Comparison of ENCODE assay signal across 8 cellular contexts in genomic region chr16:31880322-31880979, GRCh38. TPM values are rescaled to one million over a fixed set of nuclear protein-coding genes. Genes with fewer than 3 reads are reported as not detected.
DNase-seq lines count a peak whose midpoint lies in the region; ATAC-seq, FAIRE-seq and TF ChIP-seq lines count a peak whose summit lies in the region.

No MANE protein-coding gene starts in this region.

- H3K23ac ChIP-seq in H1 (ENCODE audit: insufficient read length): no peak overlapping the region

- no peak overlapping the region for H3K9ac ChIP-seq in H1 (replicated peaks in 1 of 4; ENCODE audit: extremely low read depth in 1 of 4, low read depth in 3 of 4, low read length in 3 of 4)

- no peak for FAIRE-seq in H1 (lab: Jason Lieb, UNC)

- H4K20me1 ChIP-seq in H1 (replicated peaks in 1 of 2; ENCODE audit: control insufficient read depth in 1 of 2, insufficient read depth in 2 of 2, low read length in 2 of 2): peaks cover 0 to 6% of the 10 kb centered on the region in 2 experiments

- ATAC-seq in HG02852 (IDR thresholded peaks at IDR 0.05; ENCODE audit: unreplicated experiment): peak; percentile 45

- H4K5ac ChIP-seq in H1 (ENCODE audit: insufficient read length, low read depth, low read length): no peak overlapping the region

- H2BK15ac ChIP-seq in H1 (ENCODE audit: low read length): no peak overlapping the region

- H3K4me1 ChIP-seq in H1 (replicated peaks in 1 of 4; ENCODE audit: control insufficient read depth in 3 of 4, insufficient read depth in 4 of 4, low read length in 3 of 4): no peaks in the 10 kb centered on the region

- no peak overlapping the region for H2BK5ac ChIP-seq in H1 (ENCODE audit: low read depth, low read length)

- no peak overlapping the region for H2BK12ac ChIP-seq in H1 (ENCODE audit: low read depth, low read length)

- H3K4me3 ChIP-seq in H1 (ENCODE audit: extremely low read depth in 1 of 4, insufficient read depth in 2 of 4, low read depth in 3 of 4, low read length in 4 of 4): no peak overlapping the region

- no peak overlapping the region for H4K91ac ChIP-seq in H1 (replicated peaks; ENCODE audit: insufficient read length, low read length)

- no peak overlapping the region for H2BK20ac ChIP-seq in H1 (ENCODE audit: low read length)

- H3K14ac ChIP-seq in H1 (ENCODE audit: insufficient read length): no peak overlapping the region

- DNase-seq in GM03348 (ENCODE audit: low spot score) (peak; percentile 56), T follicular helper cell (ENCODE audit: low read depth) (peak; percentile 22), H1 (ENCODE audit: low read depth in 1 of 2, low spot score in 2 of 2) (no peak), non-pigmented ciliary epithelial cell (ENCODE audit: low read depth) (peak; percentile 60), NCI-H146 (lab: John Stamatoyannopoulos, UW) (no peak), NCI-H524 treated with DMSO at 0.1 percent for 48 hours (lab: John Stamatoyannopoulos, UW) (no peak), NCI-H128 (lab: John Stamatoyannopoulos, UW; ENCODE audit: unreplicated experiment) (no peak)

- no peak overlapping the region for H3K18ac ChIP-seq in H1 (ENCODE audit: extremely low read depth, low read length)

- WGBS in H1 (ENCODE audit: extremely low coverage in 1 of 2, insufficient coverage in 1 of 2, insufficient read length in 1 of 2, insufficient replicate concordance in 2 of 2, low coverage in 1 of 2, low lambda C conversion rate in 2 of 2, missing lambda C conversion rate in 1 of 2), 2 experiments: 77% methylated on average over 3 of the region's 3 CpGs; no CpG with 5 or more reads in 1 of the 2 experiments

- H3K4ac ChIP-seq in H1 (replicated peaks; ENCODE audit: insufficient read length, low read depth, low read length): no peak overlapping the region

- H3K56ac ChIP-seq in H1 (replicated peaks; ENCODE audit: insufficient read length, low read depth, low read length): no peak overlapping the region

- no peaks in the 10 kb centered on the region for H3K23me2 ChIP-seq in H1 (ENCODE audit: low read depth, low read length)

- no peaks in the 10 kb centered on the region for H3K9me3 ChIP-seq in H1 (ENCODE audit: insufficient read depth in 2 of 2, low read depth in 1 of 2, low read length in 1 of 2)

- no peak overlapping the region for H3K27ac ChIP-seq in H1 (ENCODE audit: low read depth, low read length)

- no peak for TF ChIP-seq RAD21 in H1 (IDR thresholded peaks at IDR 0.05 in 1 of 2, conservative IDR thresholded peaks at IDR 0.05 in 1 of 2; ENCODE audit: low read depth in 2 of 2, low read length in 2 of 2)

- no peak overlapping the region for H3K4me2 ChIP-seq in H1 (ENCODE audit: insufficient read depth in 1 of 2, low read depth in 2 of 2, low read length in 2 of 2)

- CTCF ChIA-PET in H1 (lab: Charles Lee; ENCODE audit: partially characterized antibody): interaction anchor here (0.6 to 1.3 kb wide), 2 partner anchors 166 to 168 kb away, joined by 3 read pairs; a partner anchor contains a TSS

- H3K36me3 ChIP-seq in H1 (ENCODE audit: control insufficient read depth in 2 of 4, insufficient read depth in 4 of 4, low read length in 3 of 4): peaks cover 2 to 10% (median 5%) of the 10 kb centered on the region in 4 experiments; a peak in 6 of 8 replicates

- TF ChIP-seq CTCF in H1 (IDR thresholded peaks at IDR 0.05; ENCODE audit: control extremely low read depth in 1 of 3, insufficient read depth in 1 of 3, low read depth in 1 of 3, low read length in 3 of 3): no peak

- no peak overlapping the region for H4K8ac ChIP-seq in H1 (ENCODE audit: extremely low read depth, insufficient read depth, low read length)

- no peak overlapping the region for H2BK120ac ChIP-seq in H1 (replicated peaks; ENCODE audit: low read depth, low read length)

- POLR2A ChIA-PET in H1 (lab: Charles Lee; ENCODE audit: partially characterized antibody): no interaction called here

- H2AK5ac ChIP-seq in H1 (ENCODE audit: low read depth, low read length): no peak overlapping the region

- TF ChIP-seq EP300 in H1 (IDR thresholded peaks at IDR 0.05; ENCODE audit: borderline replicate concordance in 1 of 2, low read depth in 2 of 2, low read length in 2 of 2): no peak

- no peak overlapping the region for H2AFZ ChIP-seq in H1 (ENCODE audit: low read length)

- no peak for TF ChIP-seq POLR2A in H1 (IDR thresholded peaks at IDR 0.05; ENCODE audit: control extremely low read depth in 1 of 2, low read depth in 2 of 2, low read length in 2 of 2)

- no peaks in the 10 kb centered on the region for H3K27me3 ChIP-seq in H1 (replicated peaks in 1 of 4; ENCODE audit: control insufficient read depth in 3 of 4, extremely low read depth in 1 of 4, insufficient read depth in 3 of 4, low read length in 3 of 4)

- H3K79me2 ChIP-seq in H1 (ENCODE audit: control insufficient read depth in 1 of 2, insufficient read depth in 2 of 2, low read length in 2 of 2): peaks cover 19 to 90% of the 10 kb centered on the region in 2 experiments

- H3K79me1 ChIP-seq in H1 (ENCODE audit: low read depth, low read length): peaks cover 15% of the 10 kb centered on the region

TF ChIP-seq in H1, 55 proteins besides CTCF, POLR2A, EP300 and RAD21:
- peak; percentile 20; the same call in 1 of the 2 replicates for TF ChIP-seq SRF (IDR thresholded peaks at IDR 0.05; ENCODE audit: low read depth, low read length)
- no peak for TF ChIP-seq POLR2AphosphoS5 (IDR thresholded peaks at IDR 0.05; ENCODE audit: low read depth, low read length)
- TF ChIP-seq NRF1 (IDR thresholded peaks at IDR 0.05; ENCODE audit: low read depth, low read length): no peak
TF ChIP-seq in H1: peak in this region for 1.

RNA-seq across cellular contexts. Expression of gene ZNF267, which starts 6.8 kb away (rescaled TPM):
- 26.5 and 28.3 TPM in 2 replicates for total RNA-seq in H1 (2021; fragmentation: NEBNext Ultra II Directional; extraction: Animal tissue kit (Norgen Biotek cat#: 25700))
- 2.7 and 5.5 TPM in 2 replicates for polyA plus RNA-seq in H1 (2011; rRNA removed)
- polyA plus RNA-seq in H1 (2011; cell fraction: cytosol; rRNA removed): 5.7 TPM
- polyA plus RNA-seq in H1 (2011; cell fraction: nucleus; rRNA removed): 11.7 TPM
- polyA plus RNA-seq in H1 (2012, experiment 1 of 2): 8.5 to 16.7 TPM (median 10.6 TPM) in 4 replicates
- 0.59 TPM for polyA plus RNA-seq in H1 (2012, experiment 2 of 2)
- 20.2 TPM for polyA plus RNA-seq in H1 (2013, experiment 1 of 2)
- 18.0 TPM for polyA plus RNA-seq in H1 (2013, experiment 2 of 2)
- polyA minus RNA-seq in H1 (2011; rRNA and poly(A)+ RNA removed): 24.3 and 31.3 TPM in 2 replicates
- 13.1 TPM for polyA minus RNA-seq in H1 (2011; cell fraction: cytosol; rRNA and poly(A)+ RNA removed)
- 82.2 TPM for polyA minus RNA-seq in H1 (2011; cell fraction: nucleus; rRNA and poly(A)+ RNA removed)

Comparison
In these comparisons a context has a peak if more than half of its experiments do, and no peak if none do; other contexts are left out.
1. DNase-seq: peak in GM03348 (single experiment), T follicular helper cell (single experiment) and non-pigmented ciliary epithelial cell (single experiment); none in H1 (0 of 2), NCI-H146 (single experiment), NCI-H524 treated with DMSO at 0.1 percent for 48 hours (single experiment) and NCI-H128 (single experiment).